In the genomic region with DNA sequence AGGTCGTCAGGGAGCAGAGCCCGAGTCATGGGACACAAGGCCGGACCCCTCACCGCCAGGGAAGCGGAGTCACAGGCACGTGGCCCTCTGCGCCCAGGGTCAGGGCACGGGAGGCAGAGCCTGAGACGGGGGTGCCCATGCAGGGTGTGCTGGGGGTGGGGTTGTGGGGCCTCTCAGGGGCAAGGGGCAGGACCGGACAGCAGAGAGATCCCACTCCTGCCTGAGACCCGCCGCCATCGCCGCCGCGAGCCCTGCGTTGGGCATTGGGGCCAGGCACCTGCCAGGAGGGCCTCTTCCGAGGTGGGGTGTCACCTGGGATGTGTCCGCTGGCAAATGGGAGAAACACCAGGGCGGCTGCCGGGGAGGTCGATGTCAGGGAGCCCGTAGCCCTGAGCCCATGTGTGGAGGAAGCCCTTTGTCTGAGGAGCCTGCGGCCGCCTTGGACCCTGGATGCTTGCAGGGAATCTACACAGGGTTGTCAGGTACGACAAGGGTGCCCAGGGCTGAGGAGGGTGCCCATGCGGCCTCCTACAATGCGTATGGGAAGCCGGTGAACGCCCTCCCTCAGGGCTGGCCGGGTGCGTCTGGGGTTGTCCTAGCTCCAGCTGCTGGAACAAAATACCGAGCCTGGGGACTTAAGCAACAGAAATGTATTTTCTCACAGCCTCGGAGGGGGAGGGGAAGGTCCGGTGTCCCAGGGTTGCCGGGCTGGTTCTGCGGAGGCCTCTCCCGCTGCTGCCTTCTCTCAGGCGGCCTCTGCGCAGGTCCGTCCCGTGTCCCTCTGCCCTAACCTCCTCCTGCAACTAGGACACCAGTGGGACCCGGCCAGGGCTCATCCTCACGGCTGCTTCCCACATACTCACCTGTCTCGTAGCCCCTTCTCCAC, we compare ENCODE assay signal across 1 cellular context.
TF ChIP-seq lines count a peak whose summit lies in the region.

No MANE protein-coding gene starts in this region.

TF ChIP-seq in GM23338, 12 proteins besides CTCF, POLR2A, EP300 and RAD21:
- TF ChIP-seq CREB1 (CRISPR knock-in tag; IDR thresholded peaks at IDR 0.05; ENCODE audit: low read depth) (no peak), EZH2 (IDR thresholded peaks at IDR 0.05; ENCODE audit: low read depth, unreplicated experiment) (no peak), NANOG (IDR thresholded peaks at IDR 0.05; ENCODE audit: borderline replicate concordance) (no peak), JUNB (IDR thresholded peaks at IDR 0.05; ENCODE audit: unreplicated experiment) (no peak), POLR2AphosphoS5 (IDR thresholded peaks at IDR 0.05; ENCODE audit: low read depth) (no peak), ZNF114 (CRISPR knock-in tag; IDR thresholded peaks at IDR 0.05) (no peak), STAT1 (IDR thresholded peaks at IDR 0.05; ENCODE audit: unreplicated experiment) (no peak), ZNF331 (CRISPR knock-in tag; IDR thresholded peaks at IDR 0.05; ENCODE audit: low read depth) (no peak), EZH2phosphoT487 (IDR thresholded peaks at IDR 0.05; ENCODE audit: unreplicated experiment) (no peak)
- TF ChIP-seq, protein P1, sequence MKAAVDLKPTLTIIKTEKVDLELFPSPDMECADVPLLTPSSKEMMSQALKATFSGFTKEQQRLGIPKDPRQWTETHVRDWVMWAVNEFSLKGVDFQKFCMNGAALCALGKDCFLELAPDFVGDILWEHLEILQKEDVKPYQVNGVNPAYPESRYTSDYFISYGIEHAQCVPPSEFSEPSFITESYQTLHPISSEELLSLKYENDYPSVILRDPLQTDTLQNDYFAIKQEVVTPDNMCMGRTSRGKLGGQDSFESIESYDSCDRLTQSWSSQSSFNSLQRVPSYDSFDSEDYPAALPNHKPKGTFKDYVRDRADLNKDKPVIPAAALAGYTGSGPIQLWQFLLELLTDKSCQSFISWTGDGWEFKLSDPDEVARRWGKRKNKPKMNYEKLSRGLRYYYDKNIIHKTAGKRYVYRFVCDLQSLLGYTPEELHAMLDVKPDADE (IDR thresholded peaks at IDR 0.05): no peak
- TF ChIP-seq, protein P2, sequence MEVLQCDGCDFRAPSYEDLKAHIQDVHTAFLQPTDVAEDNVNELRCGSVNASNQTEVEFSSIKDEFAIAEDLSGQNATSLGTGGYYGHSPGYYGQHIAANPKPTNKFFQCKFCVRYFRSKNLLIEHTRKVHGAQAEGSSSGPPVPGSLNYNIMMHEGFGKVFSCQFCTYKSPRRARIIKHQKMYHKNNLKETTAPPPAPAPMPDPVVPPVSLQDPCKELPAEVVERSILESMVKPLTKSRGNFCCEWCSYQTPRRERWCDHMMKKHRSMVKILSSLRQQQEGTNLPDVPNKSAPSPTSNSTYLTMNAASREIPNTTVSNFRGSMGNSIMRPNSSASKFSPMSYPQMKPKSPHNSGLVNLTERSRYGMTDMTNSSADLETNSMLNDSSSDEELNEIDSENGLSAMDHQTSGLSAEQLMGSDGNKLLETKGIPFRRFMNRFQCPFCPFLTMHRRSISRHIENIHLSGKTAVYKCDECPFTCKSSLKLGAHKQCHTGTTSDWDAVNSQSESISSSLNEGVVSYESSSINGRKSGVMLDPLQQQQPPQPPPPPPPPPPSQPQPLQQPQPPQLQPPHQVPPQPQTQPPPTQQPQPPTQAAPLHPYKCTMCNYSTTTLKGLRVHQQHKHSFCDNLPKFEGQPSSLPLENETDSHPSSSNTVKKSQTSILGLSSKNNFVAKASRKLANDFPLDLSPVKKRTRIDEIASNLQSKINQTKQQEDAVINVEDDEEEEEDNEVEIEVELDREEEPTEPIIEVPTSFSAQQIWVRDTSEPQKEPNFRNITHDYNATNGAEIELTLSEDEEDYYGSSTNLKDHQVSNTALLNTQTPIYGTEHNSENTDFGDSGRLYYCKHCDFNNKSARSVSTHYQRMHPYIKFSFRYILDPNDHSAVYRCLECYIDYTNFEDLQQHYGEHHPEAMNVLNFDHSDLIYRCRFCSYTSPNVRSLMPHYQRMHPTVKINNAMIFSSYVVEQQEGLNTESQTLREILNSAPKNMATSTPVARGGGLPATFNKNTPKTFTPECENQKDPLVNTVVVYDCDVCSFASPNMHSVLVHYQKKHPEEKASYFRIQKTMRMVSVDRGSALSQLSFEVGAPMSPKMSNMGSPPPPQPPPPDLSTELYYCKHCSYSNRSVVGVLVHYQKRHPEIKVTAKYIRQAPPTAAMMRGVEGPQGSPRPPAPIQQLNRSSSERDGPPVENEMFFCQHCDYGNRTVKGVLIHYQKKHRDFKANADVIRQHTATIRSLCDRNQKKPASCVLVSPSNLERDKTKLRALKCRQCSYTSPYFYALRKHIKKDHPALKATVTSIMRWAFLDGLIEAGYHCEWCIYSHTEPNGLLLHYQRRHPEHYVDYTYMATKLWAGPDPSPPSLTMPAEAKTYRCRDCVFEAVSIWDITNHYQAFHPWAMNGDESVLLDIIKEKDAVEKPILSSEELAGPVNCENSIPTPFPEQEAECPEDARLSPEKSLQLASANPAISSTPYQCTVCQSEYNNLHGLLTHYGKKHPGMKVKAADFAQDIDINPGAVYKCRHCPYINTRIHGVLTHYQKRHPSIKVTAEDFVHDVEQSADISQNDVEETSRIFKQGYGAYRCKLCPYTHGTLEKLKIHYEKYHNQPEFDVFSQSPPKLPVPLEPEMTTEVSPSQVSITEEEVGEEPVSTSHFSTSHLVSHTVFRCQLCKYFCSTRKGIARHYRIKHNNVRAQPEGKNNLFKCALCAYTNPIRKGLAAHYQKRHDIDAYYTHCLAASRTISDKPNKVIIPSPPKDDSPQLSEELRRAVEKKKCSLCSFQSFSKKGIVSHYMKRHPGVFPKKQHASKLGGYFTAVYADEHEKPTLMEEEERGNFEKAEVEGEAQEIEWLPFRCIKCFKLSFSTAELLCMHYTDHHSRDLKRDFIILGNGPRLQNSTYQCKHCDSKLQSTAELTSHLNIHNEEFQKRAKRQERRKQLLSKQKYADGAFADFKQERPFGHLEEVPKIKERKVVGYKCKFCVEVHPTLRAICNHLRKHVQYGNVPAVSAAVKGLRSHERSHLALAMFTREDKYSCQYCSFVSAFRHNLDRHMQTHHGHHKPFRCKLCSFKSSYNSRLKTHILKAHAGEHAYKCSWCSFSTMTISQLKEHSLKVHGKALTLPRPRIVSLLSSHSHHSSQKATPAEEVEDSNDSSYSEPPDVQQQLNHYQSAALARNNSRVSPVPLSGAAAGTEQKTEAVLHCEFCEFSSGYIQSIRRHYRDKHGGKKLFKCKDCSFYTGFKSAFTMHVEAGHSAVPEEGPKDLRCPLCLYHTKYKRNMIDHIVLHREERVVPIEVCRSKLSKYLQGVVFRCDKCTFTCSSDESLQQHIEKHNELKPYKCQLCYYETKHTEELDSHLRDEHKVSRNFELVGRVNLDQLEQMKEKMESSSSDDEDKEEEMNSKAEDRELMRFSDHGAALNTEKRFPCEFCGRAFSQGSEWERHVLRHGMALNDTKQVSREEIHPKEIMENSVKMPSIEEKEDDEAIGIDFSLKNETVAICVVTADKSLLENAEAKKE (CRISPR knock-in tag; IDR thresholded peaks at IDR 0.05): no peak
- TF ChIP-seq, protein P3, sequence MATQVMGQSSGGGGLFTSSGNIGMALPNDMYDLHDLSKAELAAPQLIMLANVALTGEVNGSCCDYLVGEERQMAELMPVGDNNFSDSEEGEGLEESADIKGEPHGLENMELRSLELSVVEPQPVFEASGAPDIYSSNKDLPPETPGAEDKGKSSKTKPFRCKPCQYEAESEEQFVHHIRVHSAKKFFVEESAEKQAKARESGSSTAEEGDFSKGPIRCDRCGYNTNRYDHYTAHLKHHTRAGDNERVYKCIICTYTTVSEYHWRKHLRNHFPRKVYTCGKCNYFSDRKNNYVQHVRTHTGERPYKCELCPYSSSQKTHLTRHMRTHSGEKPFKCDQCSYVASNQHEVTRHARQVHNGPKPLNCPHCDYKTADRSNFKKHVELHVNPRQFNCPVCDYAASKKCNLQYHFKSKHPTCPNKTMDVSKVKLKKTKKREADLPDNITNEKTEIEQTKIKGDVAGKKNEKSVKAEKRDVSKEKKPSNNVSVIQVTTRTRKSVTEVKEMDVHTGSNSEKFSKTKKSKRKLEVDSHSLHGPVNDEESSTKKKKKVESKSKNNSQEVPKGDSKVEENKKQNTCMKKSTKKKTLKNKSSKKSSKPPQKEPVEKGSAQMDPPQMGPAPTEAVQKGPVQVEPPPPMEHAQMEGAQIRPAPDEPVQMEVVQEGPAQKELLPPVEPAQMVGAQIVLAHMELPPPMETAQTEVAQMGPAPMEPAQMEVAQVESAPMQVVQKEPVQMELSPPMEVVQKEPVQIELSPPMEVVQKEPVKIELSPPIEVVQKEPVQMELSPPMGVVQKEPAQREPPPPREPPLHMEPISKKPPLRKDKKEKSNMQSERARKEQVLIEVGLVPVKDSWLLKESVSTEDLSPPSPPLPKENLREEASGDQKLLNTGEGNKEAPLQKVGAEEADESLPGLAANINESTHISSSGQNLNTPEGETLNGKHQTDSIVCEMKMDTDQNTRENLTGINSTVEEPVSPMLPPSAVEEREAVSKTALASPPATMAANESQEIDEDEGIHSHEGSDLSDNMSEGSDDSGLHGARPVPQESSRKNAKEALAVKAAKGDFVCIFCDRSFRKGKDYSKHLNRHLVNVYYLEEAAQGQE (IDR thresholded peaks at IDR 0.05; ENCODE audit: unreplicated experiment): no peak
